8 cellular contexts compared by ENCODE assay signal in the genomic region with DNA sequence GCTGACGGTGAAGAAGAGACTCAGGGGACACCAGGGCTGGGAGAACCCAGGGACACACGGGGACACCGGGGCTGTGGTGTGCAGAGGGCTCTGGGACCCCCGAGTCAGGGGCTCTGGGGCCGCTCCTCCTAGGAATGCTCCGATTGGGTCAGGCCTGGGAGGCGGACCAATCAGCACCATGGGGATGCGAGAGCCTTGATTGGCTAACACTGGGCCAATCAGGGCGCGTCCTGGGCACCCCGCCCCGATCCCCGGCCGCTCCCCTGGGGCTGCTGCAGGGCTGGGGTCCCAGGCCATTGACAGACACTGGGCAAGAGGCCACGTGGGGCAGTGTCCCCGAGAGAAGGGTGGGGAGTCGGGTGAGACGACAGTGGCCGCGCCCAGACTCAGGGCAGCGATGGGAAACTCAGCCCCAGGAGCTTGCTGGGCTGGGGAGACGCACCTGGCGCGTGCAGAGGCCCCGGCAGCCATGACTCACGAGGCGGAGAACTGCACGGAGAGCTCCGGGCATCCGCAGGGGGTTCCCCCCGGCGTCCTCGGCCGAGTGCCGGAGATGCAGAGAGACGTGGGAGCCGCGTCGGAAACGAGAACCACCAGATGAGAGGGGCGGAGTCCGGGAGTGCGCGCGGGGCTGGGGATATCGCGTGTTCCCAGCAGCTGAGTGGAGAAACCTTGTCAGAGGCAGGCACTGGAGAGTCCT. TPM values are rescaled to one million over a fixed set of nuclear protein-coding genes. Genes with fewer than 3 reads are reported as not detected.
"Had no signal": no experiment of that assay in that cellular context is flagged by ENCODE, and none has a peak within 500 bp of the region (broad histone marks: within the 10 kb centered on the region; RNA-seq: fewer than 3 reads in every experiment).

No MANE protein-coding gene starts in this region.

RNA-seq across cellular contexts. Expression of a gene that starts 2.2 kb away (rescaled TPM):
- total RNA-seq: activated CD8-positive, alpha-beta T cell treated with anti-CD3 and anti-CD28 coated beads, Interleukin-2, amount 10 ng/mL, durations not matched to agents 7 days and 5 days; activated naive CD4-positive, alpha-beta T cell treated with anti-CD3 and anti-CD28 coated beads for 36 hours; activated naive CD8-positive, alpha-beta T cell treated with anti-CD3 and anti-CD28 coated beads for 36 hours; cerebellum; OCI-LY7; T-helper 2 cell treated with Interferon-gamma antibody and Interleukin-4, amounts not matched to agents 100 ng/mL and 5 ng/mL, for 36 hours had no signal

RNA-seq across cellular contexts. Expression of a gene that starts 7.1 kb away (rescaled TPM):
- total RNA-seq: activated CD8-positive, alpha-beta T cell treated with anti-CD3 and anti-CD28 coated beads, Interleukin-2, amount 10 ng/mL, durations not matched to agents 7 days and 5 days; activated naive CD4-positive, alpha-beta T cell treated with anti-CD3 and anti-CD28 coated beads for 36 hours; activated naive CD8-positive, alpha-beta T cell treated with anti-CD3 and anti-CD28 coated beads for 36 hours; cerebellum; OCI-LY7; T-cell; T-helper 2 cell treated with Interferon-gamma antibody and Interleukin-4, amounts not matched to agents 100 ng/mL and 5 ng/mL, for 36 hours had no signal

RNA-seq across cellular contexts. Expression of a gene that starts 8.3 kb away (rescaled TPM):
- total RNA-seq: activated CD8-positive, alpha-beta T cell treated with anti-CD3 and anti-CD28 coated beads, Interleukin-2, amount 10 ng/mL, durations not matched to agents 7 days and 5 days; activated naive CD4-positive, alpha-beta T cell treated with anti-CD3 and anti-CD28 coated beads for 36 hours; activated naive CD8-positive, alpha-beta T cell treated with anti-CD3 and anti-CD28 coated beads for 36 hours; OCI-LY7; T-helper 2 cell treated with Interferon-gamma antibody and Interleukin-4, amounts not matched to agents 100 ng/mL and 5 ng/mL, for 36 hours had no signal

RNA-seq across cellular contexts. Expression of a gene that starts 23.7 kb away (rescaled TPM):
- total RNA-seq: activated CD8-positive, alpha-beta T cell treated with anti-CD3 and anti-CD28 coated beads, Interleukin-2, amount 10 ng/mL, durations not matched to agents 7 days and 5 days; activated naive CD4-positive, alpha-beta T cell treated with anti-CD3 and anti-CD28 coated beads for 36 hours; activated naive CD8-positive, alpha-beta T cell treated with anti-CD3 and anti-CD28 coated beads for 36 hours; adrenal gland; cerebellum; OCI-LY7; T-helper 2 cell treated with Interferon-gamma antibody and Interleukin-4, amounts not matched to agents 100 ng/mL and 5 ng/mL, for 36 hours had no signal
